In the genomic region with DNA sequence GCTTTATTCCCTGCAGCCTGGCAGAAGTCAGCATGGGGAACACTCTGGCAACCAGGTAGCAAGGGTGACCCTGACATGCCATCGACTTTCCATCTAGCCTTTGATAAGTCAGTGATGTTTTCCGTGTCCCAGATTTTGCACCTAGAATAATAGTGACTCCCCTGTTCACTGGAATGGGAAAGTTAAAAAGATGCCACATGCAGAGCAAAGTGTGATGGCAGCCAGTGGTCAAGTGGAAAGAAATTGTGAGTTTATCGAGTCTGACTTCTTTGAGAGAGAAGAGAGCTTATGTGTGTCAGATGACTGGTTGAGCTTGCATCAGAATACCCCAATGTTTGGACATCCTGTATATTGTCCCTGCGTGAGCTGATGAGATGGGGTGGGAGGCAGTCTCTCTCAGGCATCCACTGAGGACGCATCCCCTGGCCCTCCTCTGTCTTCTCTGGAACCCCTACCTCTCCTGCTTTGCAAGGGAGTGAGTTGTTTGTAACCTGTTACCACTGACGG, we compare ENCODE assay signal across 23 cellular contexts.
"Had no signal": no experiment of that assay in that cellular context is flagged by ENCODE, and none has a peak within 500 bp of the region (broad histone marks: within the 10 kb centered on the region; RNA-seq: fewer than 3 reads in every experiment).

No MANE protein-coding gene starts in this region.

- H3K4me3 ChIP-seq: colonic mucosa, esophagus muscularis mucosa, gastrocnemius medialis, heart right ventricle, left lung, lower lobe of right lung, mucosa of descending colon had no signal

- DNase-seq: colonic mucosa; cortex of kidney; effector CD8-positive, alpha-beta T cell; effector memory CD8-positive, alpha-beta T cell; endodermal cell; foreskin keratinocyte; gastrocnemius medialis; glutamatergic neuron; head of caudate nucleus; heart right ventricle; hippocampal formation; left cardiac atrium; left lung; left ventricle myocardium superior; lower lobe of right lung; mesenchymal stem cell; mucosa of descending colon had no signal

- H3K36me3 Mint-ChIP-seq: mesothelial cell of epicardium had no signal

- H3K4me1 ChIP-seq: left lung had no signal

- H3K9me3 ChIP-seq: colonic mucosa, esophagus muscularis mucosa, gastrocnemius medialis, heart right ventricle, left lung, lower lobe of right lung, mucosa of descending colon had no signal

- H3K9me3 Mint-ChIP-seq: dendritic cell treated with granulocyte-macrophage colony-stimulating factor and Interleukin-4, amounts not matched to agents 40 ng/mL and 50 ng/mL, for 4 days; effector memory CD8-positive, alpha-beta T cell; endodermal cell; mesothelial cell of epicardium had no signal

- ATAC-seq: effector memory CD8-positive, alpha-beta T cell; foreskin keratinocyte; gastrocnemius medialis; heart right ventricle; left cardiac atrium; left lung; left ventricle myocardium superior; lower lobe of right lung; mucosa of descending colon had no signal

- H3K4me1 Mint-ChIP-seq: endodermal cell had no signal

- FAIRE-seq: endometrium, islet of Langerhans, keratinocyte had no signal

- H3K27ac Mint-ChIP-seq: dendritic cell treated with granulocyte-macrophage colony-stimulating factor and Interleukin-4, amounts not matched to agents 40 ng/mL and 50 ng/mL, for 4 days; effector memory CD8-positive, alpha-beta T cell; endodermal cell; mesothelial cell of epicardium had no signal

- H3K4me3 Mint-ChIP-seq: dendritic cell treated with granulocyte-macrophage colony-stimulating factor and Interleukin-4, amounts not matched to agents 40 ng/mL and 50 ng/mL, for 4 days; effector memory CD8-positive, alpha-beta T cell; endodermal cell; mesothelial cell of epicardium had no signal

- H3K36me3 ChIP-seq: colonic mucosa had no signal

- H3K27ac ChIP-seq: colonic mucosa, esophagus muscularis mucosa, foreskin keratinocyte, gastrocnemius medialis, heart right ventricle, left lung, lower lobe of right lung had no signal

- H3K27me3 ChIP-seq: colonic mucosa, esophagus muscularis mucosa, foreskin keratinocyte, gastrocnemius medialis, heart right ventricle, left lung had no signal
